15 cellular contexts compared by ENCODE assay signal in the genomic region with DNA sequence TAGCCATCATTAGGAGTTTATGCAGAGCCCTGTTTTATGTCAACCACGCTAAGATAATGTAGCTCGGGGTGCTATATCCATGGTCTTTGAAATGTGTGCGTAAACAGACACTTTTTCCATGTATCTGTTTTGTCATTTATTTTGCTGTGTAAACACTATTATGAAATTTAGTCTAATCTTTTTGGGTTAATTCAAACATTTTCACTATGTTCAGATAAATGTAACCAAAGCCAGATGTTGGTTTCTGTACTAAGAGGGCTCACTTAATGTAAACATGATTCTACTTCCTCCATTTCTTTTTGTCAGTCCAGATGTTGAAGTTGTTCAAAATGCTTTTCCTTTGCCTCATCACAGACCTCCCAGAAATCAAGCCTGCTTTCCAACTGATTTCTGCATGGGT.
DNase-seq lines count a peak whose midpoint lies in the region; ATAC-seq and TF ChIP-seq lines count a peak whose summit lies in the region.
"Had no signal": no experiment of that assay in that cellular context is flagged by ENCODE, and none has a peak within 500 bp of the region (broad histone marks: within the 10 kb centered on the region; RNA-seq: fewer than 3 reads in every experiment).

No MANE protein-coding gene starts in this region.

- H2AK5ac ChIP-seq in mesenchymal stem cell (ENCODE audit: low read length, severe bottlenecking), result no peak overlapping the region

- H3K27ac ChIP-seq in mesenchymal stem cell (ENCODE audit: low read length, poor library complexity, severe bottlenecking), result no peak overlapping the region
- H3K27ac ChIP-seq: BLaER1 treated with 17β-estradiol and CSF1 and Interleukin-3, amounts not matched to agents 10 nM and 100 nM had no signal

- no peak overlapping the region for H2BK12ac ChIP-seq in mesenchymal stem cell (ENCODE audit: low read length in 2 of 2)

- DNase-seq in HFF-Myc (ENCODE audit: extremely low read depth, low read depth) (peak; percentile 17), fibroblast of the aortic adventitia (ENCODE audit: low read depth) (peak; percentile 10), mesenchymal stem cell (peak; percentile 26), AG08396 (ENCODE audit: low spot score) (no peak), SIG-M5 treated with dmso at 0.1 percent for 504 hours (lab: John Stamatoyannopoulos, UW; ENCODE audit: unreplicated experiment) (no peak), lower leg skin (ENCODE audit: low spot score in 2 of 2) (no peak)
- DNase-seq: 8988T; CD4-positive, CD25-positive, alpha-beta regulatory T cell; DMS53; GF-D8; H7 had no signal

- no peak overlapping the region for H4K91ac ChIP-seq in mesenchymal stem cell (ENCODE audit: low read length)

- no peak overlapping the region for H3K14ac ChIP-seq in mesenchymal stem cell (ENCODE audit: low read length in 2 of 2)

- no peak for TF ChIP-seq POLR2A in lower leg skin (IDR thresholded peaks at IDR 0.05)

- H2BK5ac ChIP-seq in mesenchymal stem cell (ENCODE audit: low read depth, low read length, poor library complexity, severe bottlenecking), result no peak overlapping the region

- no peak overlapping the region for H3K18ac ChIP-seq in mesenchymal stem cell (ENCODE audit: low read depth in 1 of 2, low read length in 2 of 2)

- peak; percentile 22; the same call in 1 of the 3 replicates for ATAC-seq in SK-N-SH treated with all-trans-retinoic acid at 6 μM for 48 hours
- ATAC-seq in GM18868 (IDR thresholded peaks at IDR 0.05; ENCODE audit: unreplicated experiment), result no peak
- ATAC-seq: GM23338 had no signal

- H3K23ac ChIP-seq in mesenchymal stem cell (ENCODE audit: low read length in 2 of 2), result no peak overlapping the region

- no peak overlapping the region for H2BK15ac ChIP-seq in mesenchymal stem cell (ENCODE audit: low read depth, poor library complexity, severe bottlenecking)

- no peaks in the 10 kb centered on the region for H3K4me1 ChIP-seq in mesenchymal stem cell (ENCODE audit: control insufficient read depth, insufficient read depth, low read depth, low read length)
- H3K4me1 ChIP-seq: BLaER1 treated with 17β-estradiol and CSF1 and Interleukin-3, amounts not matched to agents 10 nM and 100 nM had no signal

- no peak overlapping the region for H3K4me2 ChIP-seq in mesenchymal stem cell (ENCODE audit: low read length, poor library complexity, severe bottlenecking)
- H3K4me2 ChIP-seq: BLaER1 treated with 17β-estradiol and CSF1 and Interleukin-3, amounts not matched to agents 10 nM and 100 nM; GM23338 had no signal

- intact Hi-C loops in lower leg skin (cut with DNase I; ENCODE audit: low total_unique reads), result no loop called here

- no peaks in the 10 kb centered on the region for H3K36me3 ChIP-seq in mesenchymal stem cell (ENCODE audit: control insufficient read depth in 1 of 2, insufficient read depth in 2 of 2, low read depth in 1 of 2, low read length in 2 of 2)
- H3K36me3 ChIP-seq: BLaER1 treated with 17β-estradiol and CSF1 and Interleukin-3, amounts not matched to agents 10 nM and 100 nM had no signal

- H2BK120ac ChIP-seq in mesenchymal stem cell (ENCODE audit: low read depth, low read length), result no peak overlapping the region

- H3K9me3 ChIP-seq in mesenchymal stem cell (ENCODE audit: control insufficient read depth, low read length), result no peaks in the 10 kb centered on the region
- H3K9me3 ChIP-seq: BLaER1 treated with 17β-estradiol and CSF1 and Interleukin-3, amounts not matched to agents 10 nM and 100 nM had no signal

- H3K79me1 ChIP-seq in mesenchymal stem cell (replicated peaks; ENCODE audit: low read length, poor library complexity, severe bottlenecking), result no peaks in the 10 kb centered on the region

- H4K8ac ChIP-seq in mesenchymal stem cell (ENCODE audit: low read length), result no peak overlapping the region

- TF ChIP-seq CTCF in HFF-Myc (IDR thresholded peaks at IDR 0.05; ENCODE audit: low read depth, low read length, missing control alignments) (no peak), fibroblast of the aortic adventitia (IDR thresholded peaks at IDR 0.05; ENCODE audit: insufficient read depth, low read length) (no peak), lower leg skin (IDR thresholded peaks at IDR 0.05) (no peak)

- no peak overlapping the region for H3K4ac ChIP-seq in mesenchymal stem cell (ENCODE audit: low read depth in 1 of 2, low read length in 2 of 2)

- no peak overlapping the region for H2AFZ ChIP-seq in mesenchymal stem cell (ENCODE audit: low read depth, low read length)
- H2AFZ ChIP-seq: GM23338 had no signal

- no CpG with 5 or more reads among the region's 3 CpGs for WGBS in mesenchymal stem cell
- WGBS in lower leg skin, 2 donors, result 78 to 81% methylated on average over 3 of the region's 3 CpGs

- H3K4me3 ChIP-seq in HFF-Myc (replicated peaks; ENCODE audit: low read depth, low read length) (no peak overlapping the region), fibroblast of the aortic adventitia (ENCODE audit: low read depth, low read length) (no peak overlapping the region), mesenchymal stem cell (ENCODE audit: insufficient read depth in 1 of 2, low read depth in 1 of 2, low read length in 2 of 2) (no peak overlapping the region), lower leg skin (ENCODE audit: low read depth, poor library complexity, severe bottlenecking) (no peak overlapping the region)
- H3K4me3 ChIP-seq: BLaER1 treated with 17β-estradiol and CSF1 and Interleukin-3, amounts not matched to agents 10 nM and 100 nM; GM23338 had no signal

- H3K27me3 ChIP-seq in mesenchymal stem cell (ENCODE audit: control insufficient read depth in 1 of 2, insufficient read depth in 1 of 2, low read length in 2 of 2), result no peaks in the 10 kb centered on the region
- H3K27me3 ChIP-seq: BLaER1 treated with 17β-estradiol and CSF1 and Interleukin-3, amounts not matched to agents 10 nM and 100 nM had no signal

- no peak overlapping the region for H3K9ac ChIP-seq in mesenchymal stem cell (ENCODE audit: low read length)
- H3K9ac ChIP-seq: BLaER1 treated with 17β-estradiol and CSF1 and Interleukin-3, amounts not matched to agents 10 nM and 100 nM had no signal

TF ChIP-seq in SK-N-SH treated with all-trans-retinoic acid at 6 μM for 48 hours, 23 proteins besides CTCF, POLR2A, EP300 and RAD21 (continues in another document):
- TF ChIP-seq, protein P1, sequence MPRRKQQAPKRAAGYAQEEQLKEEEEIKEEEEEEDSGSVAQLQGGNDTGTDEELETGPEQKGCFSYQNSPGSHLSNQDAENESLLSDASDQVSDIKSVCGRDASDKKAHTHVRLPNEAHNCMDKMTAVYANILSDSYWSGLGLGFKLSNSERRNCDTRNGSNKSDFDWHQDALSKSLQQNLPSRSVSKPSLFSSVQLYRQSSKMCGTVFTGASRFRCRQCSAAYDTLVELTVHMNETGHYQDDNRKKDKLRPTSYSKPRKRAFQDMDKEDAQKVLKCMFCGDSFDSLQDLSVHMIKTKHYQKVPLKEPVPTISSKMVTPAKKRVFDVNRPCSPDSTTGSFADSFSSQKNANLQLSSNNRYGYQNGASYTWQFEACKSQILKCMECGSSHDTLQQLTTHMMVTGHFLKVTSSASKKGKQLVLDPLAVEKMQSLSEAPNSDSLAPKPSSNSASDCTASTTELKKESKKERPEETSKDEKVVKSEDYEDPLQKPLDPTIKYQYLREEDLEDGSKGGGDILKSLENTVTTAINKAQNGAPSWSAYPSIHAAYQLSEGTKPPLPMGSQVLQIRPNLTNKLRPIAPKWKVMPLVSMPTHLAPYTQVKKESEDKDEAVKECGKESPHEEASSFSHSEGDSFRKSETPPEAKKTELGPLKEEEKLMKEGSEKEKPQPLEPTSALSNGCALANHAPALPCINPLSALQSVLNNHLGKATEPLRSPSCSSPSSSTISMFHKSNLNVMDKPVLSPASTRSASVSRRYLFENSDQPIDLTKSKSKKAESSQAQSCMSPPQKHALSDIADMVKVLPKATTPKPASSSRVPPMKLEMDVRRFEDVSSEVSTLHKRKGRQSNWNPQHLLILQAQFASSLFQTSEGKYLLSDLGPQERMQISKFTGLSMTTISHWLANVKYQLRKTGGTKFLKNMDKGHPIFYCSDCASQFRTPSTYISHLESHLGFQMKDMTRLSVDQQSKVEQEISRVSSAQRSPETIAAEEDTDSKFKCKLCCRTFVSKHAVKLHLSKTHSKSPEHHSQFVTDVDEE (CRISPR knock-in tag; IDR thresholded peaks at IDR 0.05), result peak; percentile 98
- TF ChIP-seq ZNF8 (CRISPR knock-in tag; IDR thresholded peaks at IDR 0.05) (peak; percentile 65; the same call in 1 of the 2 replicates), ARNTL (CRISPR knock-in tag; IDR thresholded peaks at IDR 0.05; ENCODE audit: borderline replicate concordance, low read depth) (0 out of 2 replicates have a peak, but pooled peaks have one; percentile 59), GLIS3 (CRISPR knock-in tag; IDR thresholded peaks at IDR 0.05) (peak; percentile 92; the same call in 1 of the 2 replicates), OSR1 (CRISPR knock-in tag; IDR thresholded peaks at IDR 0.05) (no peak), ESRRG (CRISPR knock-in tag; IDR thresholded peaks at IDR 0.05) (peak; percentile 95), TOX (CRISPR knock-in tag; IDR thresholded peaks at IDR 0.05; ENCODE audit: borderline replicate concordance) (no peak), ZNF70 (CRISPR knock-in tag; IDR thresholded peaks at IDR 0.05) (peak; percentile 53; the same call in 1 of the 2 replicates)
- TF ChIP-seq, protein P2, sequence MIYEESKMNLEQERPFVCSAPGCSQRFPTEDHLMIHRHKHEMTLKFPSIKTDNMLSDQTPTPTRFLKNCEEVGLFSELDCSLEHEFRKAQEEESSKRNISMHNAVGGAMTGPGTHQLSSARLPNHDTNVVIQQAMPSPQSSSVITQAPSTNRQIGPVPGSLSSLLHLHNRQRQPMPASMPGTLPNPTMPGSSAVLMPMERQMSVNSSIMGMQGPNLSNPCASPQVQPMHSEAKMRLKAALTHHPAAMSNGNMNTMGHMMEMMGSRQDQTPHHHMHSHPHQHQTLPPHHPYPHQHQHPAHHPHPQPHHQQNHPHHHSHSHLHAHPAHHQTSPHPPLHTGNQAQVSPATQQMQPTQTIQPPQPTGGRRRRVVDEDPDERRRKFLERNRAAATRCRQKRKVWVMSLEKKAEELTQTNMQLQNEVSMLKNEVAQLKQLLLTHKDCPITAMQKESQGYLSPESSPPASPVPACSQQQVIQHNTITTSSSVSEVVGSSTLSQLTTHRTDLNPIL (CRISPR knock-in tag; IDR thresholded peaks at IDR 0.05; ENCODE audit: low read depth), result peak; percentile 44; the same call in 1 of the 2 replicates
- TF ChIP-seq, protein P3, sequence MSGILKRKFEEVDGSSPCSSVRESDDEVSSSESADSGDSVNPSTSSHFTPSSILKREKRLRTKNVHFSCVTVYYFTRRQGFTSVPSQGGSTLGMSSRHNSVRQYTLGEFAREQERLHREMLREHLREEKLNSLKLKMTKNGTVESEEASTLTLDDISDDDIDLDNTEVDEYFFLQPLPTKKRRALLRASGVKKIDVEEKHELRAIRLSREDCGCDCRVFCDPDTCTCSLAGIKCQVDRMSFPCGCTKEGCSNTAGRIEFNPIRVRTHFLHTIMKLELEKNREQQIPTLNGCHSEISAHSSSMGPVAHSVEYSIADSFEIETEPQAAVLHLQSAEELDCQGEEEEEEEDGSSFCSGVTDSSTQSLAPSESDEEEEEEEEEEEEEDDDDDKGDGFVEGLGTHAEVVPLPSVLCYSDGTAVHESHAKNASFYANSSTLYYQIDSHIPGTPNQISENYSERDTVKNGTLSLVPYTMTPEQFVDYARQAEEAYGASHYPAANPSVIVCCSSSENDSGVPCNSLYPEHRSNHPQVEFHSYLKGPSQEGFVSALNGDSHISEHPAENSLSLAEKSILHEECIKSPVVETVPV (CRISPR knock-in tag; IDR thresholded peaks at IDR 0.05), result peak; percentile 98

Comparison
In these comparisons a context has a peak if more than half of its experiments do, and no peak if none do; other contexts are left out.
1. DNase-seq: peak in HFF-Myc (single experiment), fibroblast of the aortic adventitia (single experiment) and mesenchymal stem cell (single experiment); none in AG08396 (single experiment), SIG-M5 treated with dmso at 0.1 percent for 504 hours (single experiment) and lower leg skin (0 of 2).